Comparison of ENCODE assay signal across 8 cellular contexts in genomic region chr4:124863039-124863545, GRCh38.
"Had no signal": no experiment of that assay in that cellular context is flagged by ENCODE, and none has a peak within 500 bp of the region (broad histone marks: within the 10 kb centered on the region; RNA-seq: fewer than 3 reads in every experiment).

No MANE protein-coding gene starts in this region.

- H3K27ac ChIP-seq: lower lobe of right lung, neural progenitor cell, ovary had no signal

- H3K4me1 ChIP-seq: lower lobe of right lung, neural progenitor cell had no signal

- FAIRE-seq: small intestine had no signal

- H3K9me3 ChIP-seq: lower lobe of right lung, ovary, tibial artery had no signal

- H3K36me3 ChIP-seq: lower lobe of right lung, neural progenitor cell, ovary, tibial artery had no signal

- H3K9ac ChIP-seq: neural progenitor cell had no signal

- H2AFZ ChIP-seq: neural progenitor cell had no signal

- ATAC-seq: lower lobe of right lung had no signal

- H3K4me2 ChIP-seq: neural progenitor cell had no signal

- DNase-seq: amygdala, lower lobe of right lung, midbrain, ovary, small intestine, T-helper 2 cell, tibial artery had no signal

- H3K27me3 ChIP-seq: neural progenitor cell, ovary, tibial artery had no signal

- H3K4me3 ChIP-seq: lower lobe of right lung, neural progenitor cell, ovary, tibial artery had no signal
